Comparison of ENCODE assay signal across 9 cellular contexts in genomic region chr3:150925751-150926201, GRCh38. TPM values are rescaled to one million over a fixed set of nuclear protein-coding genes. Genes with fewer than 3 reads are reported as not detected.
DNase-seq lines count a peak whose midpoint lies in the region; ATAC-seq, FAIRE-seq and TF ChIP-seq lines count a peak whose summit lies in the region.
"Had no signal": no experiment of that assay in that cellular context is flagged by ENCODE, and none has a peak within 500 bp of the region (broad histone marks: within the 10 kb centered on the region; RNA-seq: fewer than 3 reads in every experiment).

No MANE protein-coding gene starts in this region.

- no peaks in the 10 kb centered on the region for H3K36me3 Mint-ChIP-seq in activated CD8-positive, alpha-beta T cell treated with anti-CD3 and anti-CD28 coated beads, Interleukin-2, amount 10 ng/mL, durations not matched to agents 7 days and 5 days (ENCODE audit: low read depth)

- H3K4me3 ChIP-seq in AG04450 (ENCODE audit: low read depth, low read length) (no peak overlapping the region), esophagus muscularis mucosa (no peak overlapping the region), pancreas (no peak overlapping the region)

- H3K4me1 Mint-ChIP-seq in activated CD8-positive, alpha-beta T cell treated with anti-CD3 and anti-CD28 coated beads, Interleukin-2, amount 10 ng/mL, durations not matched to agents 7 days and 5 days (ENCODE audit: low read depth): peaks cover 7% of the 10 kb centered on the region

- intact Hi-C loops in esophagus muscularis mucosa (cut with DNase I): loop anchor here (5.0 kb wide), 1 partner anchor 222 kb away; no protein-coding TSS in a partner anchor
- intact Hi-C loops in pancreas (cut with DNase I): loop anchor here in 2 of 3 donors (5.0 to 10.0 kb wide), 2 partner anchors 217 to 219 kb away; no protein-coding TSS in a partner anchor

- TF ChIP-seq CTCF in AG04450 (IDR thresholded peaks at IDR 0.05; ENCODE audit: low read depth, low read length) (peak; percentile 66), esophagus muscularis mucosa (IDR thresholded peaks at IDR 0.05) (peak in 2 of 3 experiments; percentile 18 to 38), pancreas (IDR thresholded peaks at IDR 0.05) (peak in 3 of 4 donors; percentile 47 to 50 (median 50))

- H3K9me3 Mint-ChIP-seq in activated CD8-positive, alpha-beta T cell treated with anti-CD3 and anti-CD28 coated beads, Interleukin-2, amount 10 ng/mL, durations not matched to agents 7 days and 5 days (ENCODE audit: insufficient read depth): no peaks in the 10 kb centered on the region

- POLR2A ChIA-PET in AG04450 (lab: Yijun Ruan, JAX): no interaction called here
- POLR2A ChIA-PET in activated CD8-positive, alpha-beta T cell treated with anti-CD3 and anti-CD28 coated beads, Interleukin-2, amount 10 ng/mL, durations not matched to agents 7 days and 5 days (lab: Charles Lee): no interaction called here

- peaks cover 11% of the 10 kb centered on the region for H3K27me3 Mint-ChIP-seq in activated CD8-positive, alpha-beta T cell treated with anti-CD3 and anti-CD28 coated beads, Interleukin-2, amount 10 ng/mL, durations not matched to agents 7 days and 5 days (ENCODE audit: low read depth)

- peak overlapping the region; percentile 58 for H3K4me3 Mint-ChIP-seq in activated CD8-positive, alpha-beta T cell treated with anti-CD3 and anti-CD28 coated beads, Interleukin-2, amount 10 ng/mL, durations not matched to agents 7 days and 5 days

- WGBS in esophagus muscularis mucosa: 41% methylated on average over 9 of the region's 14 CpGs
- 18% methylated on average over 14 of the region's 14 CpGs for WGBS in pancreas, 2 donors

- ATAC-seq in GM18519 (IDR thresholded peaks at IDR 0.05; ENCODE audit: low FRiP score, unreplicated experiment): peak; percentile 89
- ATAC-seq in HG03064 (IDR thresholded peaks at IDR 0.05; ENCODE audit: low read depth, unreplicated experiment): peak; percentile 73
- peak; percentile 96 for ATAC-seq in activated CD8-positive, alpha-beta T cell treated with anti-CD3 and anti-CD28 coated beads, Interleukin-2, amount 10 ng/mL, durations not matched to agents 7 days and 5 days
- peak; percentile 68 to 91 (median 88) for ATAC-seq in pancreas
- no peak for ATAC-seq in HG02840 (IDR thresholded peaks at IDR 0.05; ENCODE audit: low FRiP score, unreplicated experiment)

- H3K27ac ChIP-seq in AG04450 (ENCODE audit: low read depth, low read length): no peak overlapping the region
- H3K27ac ChIP-seq in esophagus muscularis mucosa (replicated peaks in 1 of 4): no peak overlapping the region
- no peak overlapping the region for H3K27ac ChIP-seq in pancreas

- H3K4me1 ChIP-seq in esophagus muscularis mucosa: peaks cover 0 to 6% (median 1%) of the 10 kb centered on the region in 4 donors
- H3K4me1 ChIP-seq in pancreas: no peaks in the 10 kb centered on the region

- FAIRE-seq in pancreas (lab: Jason Lieb, UNC): no peak

- no peak overlapping the region for H3K27ac Mint-ChIP-seq in activated CD8-positive, alpha-beta T cell treated with anti-CD3 and anti-CD28 coated beads, Interleukin-2, amount 10 ng/mL, durations not matched to agents 7 days and 5 days

- H3K9me3 ChIP-seq in AG04450 (ENCODE audit: control insufficient read depth, insufficient read depth, low read length): no peaks in the 10 kb centered on the region
- no peaks in the 10 kb centered on the region for H3K9me3 ChIP-seq in esophagus muscularis mucosa
- no peaks in the 10 kb centered on the region for H3K9me3 ChIP-seq in pancreas

- CTCF ChIA-PET in AG04450 (lab: Charles Lee): interaction anchor here (0.6 to 1.2 kb wide), 5 partner anchors 14 to 222 kb away, joined by 3 read pairs; partner anchors contain the start of gene MED12L
- CTCF ChIA-PET in activated CD8-positive, alpha-beta T cell treated with anti-CD3 and anti-CD28 coated beads, Interleukin-2, amount 10 ng/mL, durations not matched to agents 7 days and 5 days (lab: Charles Lee): interaction anchor here (0.9 to 1.6 kb wide), 8 partner anchors 8 to 242 kb away, joined by 3 to 8 read pairs (median 4); partner anchors contain the start of gene MED12L

- no peak for TF ChIP-seq EP300 in esophagus muscularis mucosa (IDR thresholded peaks at IDR 0.05)

- DNase-seq in AG04450 (ENCODE audit: low read depth, low spot score): no peak
- DNase-seq in NCI-H510A treated with DMSO at 0.1 percent for 48 hours (lab: John Stamatoyannopoulos, UW): peak; percentile 45
- DNase-seq in activated CD8-positive, alpha-beta T cell treated with anti-CD3 and anti-CD28 coated beads, Interleukin-2, amount 10 ng/mL, durations not matched to agents 7 days and 5 days: peak; percentile 67
- DNase-seq in esophagus muscularis mucosa (ENCODE audit: extremely low spot score): no peak
- DNase-seq in pancreas: peak; percentile 6 to 79 (median 40)

- H3K36me3 ChIP-seq in esophagus muscularis mucosa (no peaks in the 10 kb centered on the region), pancreas (no peaks in the 10 kb centered on the region)

- peaks cover 15% of the 10 kb centered on the region for H3K27me3 ChIP-seq in AG04450 (ENCODE audit: control insufficient read depth, insufficient read depth, low read length)
- peaks cover 0 to 6% (median 0%) of the 10 kb centered on the region in 4 donors for H3K27me3 ChIP-seq in esophagus muscularis mucosa
- H3K27me3 ChIP-seq in pancreas: no peaks in the 10 kb centered on the region

- no peak for TF ChIP-seq POLR2A in esophagus muscularis mucosa (IDR thresholded peaks at IDR 0.05; ENCODE audit: low read depth)

RNA-seq across cellular contexts. Expression of gene MINDY4B, which starts 20.5 kb away (rescaled TPM):
- not detected in 2 replicates for polyA plus RNA-seq in AG04450 (2011; rRNA removed)
- not detected in 2 replicates for polyA minus RNA-seq in AG04450 (2011; rRNA and poly(A)+ RNA removed)
- not detected for total RNA-seq in activated CD8-positive, alpha-beta T cell treated with anti-CD3 and anti-CD28 coated beads, Interleukin-2, amount 10 ng/mL, durations not matched to agents 7 days and 5 days
- not detected for total RNA-seq in esophagus muscularis mucosa
- total RNA-seq in pancreas: not detected
- polyA plus RNA-seq in pancreas: not detected
- polyA plus RNA-seq: thymus had no signal

RNA-seq across cellular contexts. Expression of gene CLRN1, which starts 46.8 kb away (rescaled TPM):
- not detected in 2 replicates for polyA plus RNA-seq in AG04450 (2011; rRNA removed)
- polyA minus RNA-seq in AG04450 (2011; rRNA and poly(A)+ RNA removed): not detected in 2 replicates
- not detected for total RNA-seq in activated CD8-positive, alpha-beta T cell treated with anti-CD3 and anti-CD28 coated beads, Interleukin-2, amount 10 ng/mL, durations not matched to agents 7 days and 5 days
- not detected for total RNA-seq in esophagus muscularis mucosa
- not detected for total RNA-seq in pancreas
- not detected for polyA plus RNA-seq in pancreas

Comparison
In these comparisons a context has a peak if more than half of its experiments do, and no peak if none do; other contexts are left out.
1. DNase-seq: peak in NCI-H510A treated with DMSO at 0.1 percent for 48 hours (single experiment), activated CD8-positive, alpha-beta T cell treated with anti-CD3 and anti-CD28 coated beads, Interleukin-2, amount 10 ng/mL, durations not matched to agents 7 days and 5 days (single experiment) and pancreas (6 of 6); none in AG04450 (single experiment) and esophagus muscularis mucosa (single experiment).
2. Peak in every context shown above with its lines, with median percentiles within 50 percentile points of each other: CTCF ChIP-seq.